In genomic region chr9:111298831-111299603, GRCh38 we compare ENCODE assay signal across 8 cellular contexts. TPM values are rescaled to one million over a fixed set of nuclear protein-coding genes. Genes with fewer than 3 reads are reported as not detected.
DNase-seq lines count a peak whose midpoint lies in the region; ATAC-seq, FAIRE-seq and TF ChIP-seq lines count a peak whose summit lies in the region.

No MANE protein-coding gene starts in this region.

- H3K27ac ChIP-seq in prostate gland = peak overlapping the region in 1 of 2 donors; percentile 4

- H3K9ac ChIP-seq in adipocyte (ENCODE audit: low read length) = peak overlapping the region; percentile 83

- POLR2A ChIA-PET in BJ (lab: Charles Lee) = no interaction called here

- TF ChIP-seq POLR2A in prostate gland (IDR thresholded peaks at IDR 0.05) = no peak

- CTCF ChIA-PET in BJ (lab: Yijun Ruan, JAX) = interaction anchor here (1.0 to 3.2 kb wide), 6 partner anchors 13 to 661 kb away, joined by 3 to 12 read pairs (median 7); no protein-coding TSS in a partner anchor

- ATAC-seq in Right ventricle myocardium superior (ENCODE audit: poor library complexity) (peak; percentile 91), GM18907 (IDR thresholded peaks at IDR 0.05; ENCODE audit: unreplicated experiment) (no peak), HG02623 (IDR thresholded peaks at IDR 0.05; ENCODE audit: unreplicated experiment) (no peak)

- intact Hi-C loops in Right ventricle myocardium superior (cut with DNase I) (no loop called here), prostate gland (cut with DNase I) (loop anchor here (2.0 to 5.0 kb wide), 2 partner anchors 262 to 660 kb away; partner anchors contain the start of gene LPAR1)

- H3K36me3 ChIP-seq in BJ (ENCODE audit: control insufficient read depth, insufficient read depth, low read length) (no peaks in the 10 kb centered on the region), adipocyte (ENCODE audit: control insufficient read depth, insufficient read depth, low read length, severe bottlenecking) (no peaks in the 10 kb centered on the region), prostate gland (no peaks in the 10 kb centered on the region)

- DNase-seq in BJ (ENCODE audit: low read depth) (peak; percentile 35), GM19239 (ENCODE audit: insufficient read length, low spot score) (peak; percentile 14), NCI-H1694 treated with DMSO at 0.1 percent for 48 hours (lab: John Stamatoyannopoulos, UW) (peak; percentile 50), adipocyte (ENCODE audit: low read depth) (peak; percentile 87), Right ventricle myocardium superior (peak; percentile 79), prostate gland (ENCODE audit: low spot score) (peak; percentile 24)

- H3K4me1 ChIP-seq in adipocyte (ENCODE audit: control insufficient read depth, insufficient read depth, low read length) (peaks cover 37% of the 10 kb centered on the region), prostate gland (replicated peaks) (no peaks in the 10 kb centered on the region)

- H3K9me3 ChIP-seq in adipocyte (ENCODE audit: control insufficient read depth, low read length) (no peaks in the 10 kb centered on the region), prostate gland (no peaks in the 10 kb centered on the region)

- FAIRE-seq in GM19239 (lab: Jason Lieb, UNC) = peak; percentile 47

- no peak overlapping the region for H3K4me3 ChIP-seq in BJ (ENCODE audit: low read depth, low read length)
- H3K4me3 ChIP-seq in adipocyte (ENCODE audit: low read length) = peak overlapping the region; percentile 70
- H3K4me3 ChIP-seq in prostate gland = no peak overlapping the region

- TF ChIP-seq CTCF in BJ (IDR thresholded peaks at IDR 0.05; ENCODE audit: insufficient read depth, low read depth, low read length) (peak; percentile 50), prostate gland (IDR thresholded peaks at IDR 0.05) (peak; percentile 79 to 93 (median 92))

- WGBS in prostate gland = 12% methylated on average over 6 of the region's 6 CpGs

- H3K27me3 ChIP-seq in BJ (ENCODE audit: control insufficient read depth, insufficient read depth, low read length) (no peaks in the 10 kb centered on the region), adipocyte (replicated peaks; ENCODE audit: control insufficient read depth, insufficient read depth, low read length) (no peaks in the 10 kb centered on the region), prostate gland (replicated peaks; ENCODE audit: insufficient read depth) (no peaks in the 10 kb centered on the region)

RNA-seq across cellular contexts. Expression of gene OR2K2, which starts 31.0 kb away (rescaled TPM):
- not detected in 2 replicates for polyA plus RNA-seq in BJ (2011; rRNA removed)
- not detected in 2 replicates for polyA minus RNA-seq in BJ (2011; rRNA and poly(A)+ RNA removed)
- not detected for total RNA-seq in Right ventricle myocardium superior
- not detected for total RNA-seq in prostate gland

Comparison
In these comparisons a context has a peak if more than half of its experiments do, and no peak if none do; other contexts are left out.
1. DNase-seq: peak in every context shown above with its lines; median percentile 87 in adipocyte; 79 in Right ventricle myocardium superior; 50 in NCI-H1694 treated with DMSO at 0.1 percent for 48 hours; 35 in BJ; 24 in prostate gland; 14 in GM19239.